In the genomic region with DNA sequence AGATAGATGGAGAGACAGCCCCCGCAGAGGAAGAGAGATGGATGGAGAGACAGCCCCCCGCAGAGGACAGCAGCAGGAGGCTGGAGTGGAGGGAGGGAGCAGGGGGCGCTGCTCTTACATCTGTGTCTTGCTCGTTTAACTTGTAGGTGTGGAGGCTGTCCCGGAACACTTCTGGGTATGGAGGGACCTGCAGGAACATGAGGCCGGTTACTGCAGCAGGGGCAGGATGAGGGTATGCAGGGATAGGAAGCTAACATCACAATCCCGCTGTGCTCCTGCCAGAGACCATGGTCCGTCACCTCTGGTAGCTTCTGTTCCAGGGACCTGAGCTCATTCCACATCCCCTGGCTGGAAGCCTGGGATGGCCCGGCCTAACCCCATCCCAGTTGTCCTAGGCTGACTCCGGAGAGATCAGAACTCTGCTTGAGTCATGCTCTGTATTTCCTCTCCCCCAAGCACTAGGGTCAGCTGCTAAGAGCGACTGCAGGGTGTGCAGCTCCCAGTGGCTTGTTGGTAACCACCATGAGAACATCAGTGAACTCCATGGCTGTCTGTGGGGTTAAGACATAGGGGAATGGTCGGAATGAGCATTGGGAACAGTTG, we compare ENCODE assay signal across 19 cellular contexts. TPM values are rescaled to one million over a fixed set of nuclear protein-coding genes. Genes with fewer than 3 reads are reported as not detected.
A peak's percentile ranks its signal among the peaks of the same experiment; 100 is the strongest.
DNase-seq lines count a peak whose midpoint lies in the region; ATAC-seq and TF ChIP-seq lines count a peak whose summit lies in the region.
"Had no signal": no experiment of that assay in that cellular context is flagged by ENCODE, and none has a peak within 500 bp of the region (broad histone marks: within the 10 kb centered on the region; RNA-seq: fewer than 3 reads in every experiment).

No MANE protein-coding gene starts in this region.

- peak overlapping the region; percentile 57 for H3K27ac Mint-ChIP-seq in neural crest cell (ENCODE audit: unreplicated experiment)

- no peaks in the 10 kb centered on the region for H3K27me3 ChIP-seq in heart left ventricle
- H3K27me3 ChIP-seq in left ventricle myocardium inferior (ENCODE audit: low read depth) = no peaks in the 10 kb centered on the region
- no peaks in the 10 kb centered on the region for H3K27me3 ChIP-seq in heart right ventricle
- no peaks in the 10 kb centered on the region for H3K27me3 ChIP-seq in GM23248 (replicated peaks; ENCODE audit: insufficient read depth)
- no peaks in the 10 kb centered on the region for H3K27me3 ChIP-seq in tibial nerve
- peaks cover 4% of the 10 kb centered on the region for H3K27me3 ChIP-seq in gastroesophageal sphincter

- no peaks in the 10 kb centered on the region for H4K20me1 ChIP-seq in GM23248 (ENCODE audit: insufficient read depth)

- in situ Hi-C loops in GM23248 (cut with MboI) = no loop called here

- TF ChIP-seq EP300 in tibial nerve (IDR thresholded peaks at IDR 0.05) (no peak), gastroesophageal sphincter (IDR thresholded peaks at IDR 0.05) (no peak)

- no peak for DNase-seq in heart left ventricle
- no peak for DNase-seq in left ventricle myocardium inferior
- no peak for DNase-seq in heart right ventricle
- DNase-seq in neural crest cell (ENCODE audit: low read depth, low spot score) = no peak
- DNase-seq in GM23248 = no peak
- DNase-seq in foreskin fibroblast = no peak
- DNase-seq in tibial nerve (ENCODE audit: low spot score in 2 of 2) = no peak
- DNase-seq: C1 segment of cervical spinal cord, DMS153, NCI-H1417, NCI-H1930, NCI-H2171 treated with DMSO at 0.1 percent for 48 hours, NCI-H774, SHP77 treated with DMSO at 0.1 percent for 48 hours had no signal

- H3F3A ChIP-seq in GM23248 (ENCODE audit: insufficient read depth) = no peaks in the 10 kb centered on the region; the same call in 1 of the 2 replicates

- no peak overlapping the region for H3K4me3 ChIP-seq in heart left ventricle
- H3K4me3 ChIP-seq in left ventricle myocardium inferior = no peak overlapping the region
- no peak overlapping the region for H3K4me3 ChIP-seq in heart right ventricle
- H3K4me3 ChIP-seq in GM23248 = no peak overlapping the region
- H3K4me3 ChIP-seq in foreskin fibroblast (ENCODE audit: low read depth in 1 of 2, low read length in 2 of 2) = no peak overlapping the region
- H3K4me3 ChIP-seq in tibial nerve = no peak overlapping the region
- no peak overlapping the region for H3K4me3 ChIP-seq in gastroesophageal sphincter
- H3K4me3 ChIP-seq: GM12878 had no signal

- H3K4me3 Mint-ChIP-seq in neural crest cell = no peak overlapping the region

- H3K36me3 ChIP-seq in heart left ventricle (peaks cover 0 to 44% (median 12%) of the 10 kb centered on the region in 9 donors), left ventricle myocardium inferior (peaks cover 17% of the 10 kb centered on the region), heart right ventricle (peaks cover 0 to 40% (median 0%) of the 10 kb centered on the region in 9 donors), GM23248 (ENCODE audit: low read depth) (no peaks in the 10 kb centered on the region), tibial nerve (no peaks in the 10 kb centered on the region), gastroesophageal sphincter (no peaks in the 10 kb centered on the region)

- H2AFZ ChIP-seq in GM23248 = no peak overlapping the region

- H3K4me1 ChIP-seq in heart left ventricle (peaks cover 0 to 14% (median 0%) of the 10 kb centered on the region in 12 donors), left ventricle myocardium inferior (peaks cover 8% of the 10 kb centered on the region), heart right ventricle (peaks cover 0 to 26% (median 0%) of the 10 kb centered on the region in 9 donors), GM23248 (ENCODE audit: insufficient read depth) (peaks cover 13% of the 10 kb centered on the region), tibial nerve (peaks cover 0 to 8% (median 1%) of the 10 kb centered on the region in 4 donors), gastroesophageal sphincter (peaks cover 0 to 11% (median 0%) of the 10 kb centered on the region in 3 donors)

- no peaks in the 10 kb centered on the region for H3K79me2 ChIP-seq in GM23248 (ENCODE audit: insufficient read depth)

- ATAC-seq in heart left ventricle = peak; percentile 48 to 93 (median 76)
- ATAC-seq in heart right ventricle = peak; percentile 48 to 82 (median 70)
- ATAC-seq in gastroesophageal sphincter = no peak
- ATAC-seq: GM12878, HCT116 had no signal

- TF ChIP-seq CTCF in heart left ventricle (IDR thresholded peaks at IDR 0.05) = no peak
- no peak for TF ChIP-seq CTCF in left ventricle myocardium inferior (IDR thresholded peaks at IDR 0.05; ENCODE audit: borderline replicate concordance)
- no peak for TF ChIP-seq CTCF in heart right ventricle (IDR thresholded peaks at IDR 0.05)
- no peak for TF ChIP-seq CTCF in neural crest cell (conservative IDR thresholded peaks at IDR 0.05)
- no peak for TF ChIP-seq CTCF in foreskin fibroblast (IDR thresholded peaks at IDR 0.05; ENCODE audit: low read depth, low read length)
- no peak for TF ChIP-seq CTCF in tibial nerve (IDR thresholded peaks at IDR 0.05)
- no peak for TF ChIP-seq CTCF in gastroesophageal sphincter (IDR thresholded peaks at IDR 0.05)

- no peak overlapping the region for H3K27ac ChIP-seq in heart left ventricle
- H3K27ac ChIP-seq in left ventricle myocardium inferior (replicated peaks) = no peak overlapping the region
- H3K27ac ChIP-seq in heart right ventricle = peak overlapping the region in 1 of 10 donors; percentile 7
- H3K27ac ChIP-seq in GM23248 = no peak overlapping the region
- no peak overlapping the region for H3K27ac ChIP-seq in tibial nerve
- H3K27ac ChIP-seq in gastroesophageal sphincter = no peak overlapping the region

- intact Hi-C loops in heart left ventricle (cut with DNase I) (loop anchor here in 2 of 10 donors (10.0 kb wide), 2 partner anchors 54 to 254 kb away; no protein-coding TSS in a partner anchor), left ventricle myocardium inferior (cut with micrococcal nuclease) (no loop called here), heart right ventricle (cut with DNase I) (loop anchor here in 1 of 10 donors (10.0 kb wide), 1 partner anchor 114 kb away; no protein-coding TSS in a partner anchor)

- H3K4me1 Mint-ChIP-seq in neural crest cell = peaks cover 26% of the 10 kb centered on the region

- H3K27me3 Mint-ChIP-seq in neural crest cell (ENCODE audit: low read depth) = peaks cover 7% of the 10 kb centered on the region

- no peaks in the 10 kb centered on the region for H3K9me3 ChIP-seq in heart left ventricle
- no peaks in the 10 kb centered on the region for H3K9me3 ChIP-seq in left ventricle myocardium inferior (replicated peaks)
- H3K9me3 ChIP-seq in heart right ventricle = no peaks in the 10 kb centered on the region
- H3K9me3 ChIP-seq in GM23248 (ENCODE audit: low read depth) = no peaks in the 10 kb centered on the region
- H3K9me3 ChIP-seq in tibial nerve = no peaks in the 10 kb centered on the region
- no peaks in the 10 kb centered on the region for H3K9me3 ChIP-seq in gastroesophageal sphincter

- no peak overlapping the region for H3K4me2 ChIP-seq in GM23248 (ENCODE audit: unreplicated experiment)

- TF ChIP-seq POLR2A in heart left ventricle (IDR thresholded peaks at IDR 0.05) (no peak), tibial nerve (IDR thresholded peaks at IDR 0.05) (no peak), gastroesophageal sphincter (IDR thresholded peaks at IDR 0.05) (no peak)

- no peaks in the 10 kb centered on the region for H3K36me3 Mint-ChIP-seq in neural crest cell (ENCODE audit: low read depth)

- no peaks in the 10 kb centered on the region for H3K9me3 Mint-ChIP-seq in neural crest cell

- no peak overlapping the region for H3K9ac ChIP-seq in GM23248

- WGBS in heart left ventricle, 4 donors = 57 to 67% (median 65%) methylated on average over 10 to 12 of the region's 12 CpGs
- WGBS in heart right ventricle, 2 donors = 66 to 74% methylated on average over 12 of the region's 12 CpGs
- 71 to 80% methylated on average over 9 to 12 of the region's 12 CpGs for WGBS in GM23248 (ENCODE audit: low coverage in 1 of 2, low lambda C conversion rate in 2 of 2, missing lambda C conversion rate in 2 of 2), 2 experiments
- WGBS in tibial nerve, 2 donors = 68 to 73% methylated on average over 11 to 12 of the region's 12 CpGs
- WGBS in gastroesophageal sphincter (ENCODE audit: low coverage in 1 of 2), 2 donors = 65 to 81% methylated on average over 6 to 7 of the region's 12 CpGs

- H3K9me2 ChIP-seq in GM23248 (ENCODE audit: insufficient read depth) = no peaks in the 10 kb centered on the region

RNA-seq across cellular contexts. Expression of gene GOLT1A, which starts 36.7 kb away (rescaled TPM):
- total RNA-seq in heart left ventricle (under 1 TPM in 1 of 9 donors, not detected in 8; 0.29 TPM), left ventricle myocardium inferior (not detected), heart right ventricle (not detected), neural crest cell (not detected in 2 replicates), tibial nerve (not detected), gastroesophageal sphincter (1 to 10 TPM in 1 of 4 donors, not detected in 3; 1.1 TPM)
- polyA plus RNA-seq in heart left ventricle (under 1 TPM in 1 of 2 donors, not detected in 1; 0.24 TPM), heart right ventricle (under 1 TPM in 1 of 2 donors, not detected in 1; 0.43 TPM), GM23248 (2016; fragmentation: Nextera tagmentation; extraction: Ambion mirVana) (not detected in 2 replicates)
- total RNA-seq in GM23248 (2014; rRNA removed; shearing (Covaris generic)) = not detected in 2 replicates
- total RNA-seq: A172, GM12878, NCI-H460 had no signal

RNA-seq across cellular contexts. Expression of gene KISS1, which starts 54.2 kb away (rescaled TPM):
- total RNA-seq in heart left ventricle = not detected
- not detected for polyA plus RNA-seq in heart left ventricle
- total RNA-seq in left ventricle myocardium inferior = not detected
- total RNA-seq in heart right ventricle = not detected
- not detected for polyA plus RNA-seq in heart right ventricle
- not detected in 2 replicates for total RNA-seq in neural crest cell
- total RNA-seq in GM23248 (2014; rRNA removed; shearing (Covaris generic)) = not detected in 2 replicates
- not detected in 2 replicates for polyA plus RNA-seq in GM23248 (2016; fragmentation: Nextera tagmentation; extraction: Ambion mirVana)
- total RNA-seq in tibial nerve = not detected
- total RNA-seq in gastroesophageal sphincter = not detected
- total RNA-seq: GM12878, NCI-H460 had no signal
- polyA plus RNA-seq: GM12878 had no signal
